ENCODE assay signal across 23 cellular contexts in the genomic region with DNA sequence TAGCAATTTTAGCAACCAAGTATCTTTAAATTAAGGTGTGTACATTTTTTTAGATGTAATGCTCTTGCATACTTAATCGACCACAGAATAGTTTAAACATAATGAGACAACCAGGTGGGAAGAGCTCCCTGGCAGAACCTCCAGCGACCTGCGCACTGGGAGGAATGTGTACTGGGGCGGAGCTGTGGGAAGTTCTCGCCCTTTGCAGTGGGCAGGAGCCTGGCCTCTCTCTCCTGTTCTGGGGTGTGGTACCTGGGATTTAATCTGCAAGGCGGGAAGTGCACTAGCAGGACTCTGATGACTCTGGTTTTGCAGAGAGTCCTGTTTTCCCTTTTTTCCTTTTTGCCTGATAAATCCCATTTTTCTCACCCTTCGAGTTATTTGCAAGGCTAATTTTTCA.
"Had no signal": no experiment of that assay in that cellular context is flagged by ENCODE, and none has a peak within 500 bp of the region (broad histone marks: within the 10 kb centered on the region; RNA-seq: fewer than 3 reads in every experiment).

No MANE protein-coding gene starts in this region.

- H3K9me3 ChIP-seq: breast epithelium, esophagus muscularis mucosa, lower lobe of right lung, thoracic aorta, uterus had no signal

- H3K27ac ChIP-seq: breast epithelium, esophagus muscularis mucosa, left lung, lower lobe of right lung, neural progenitor cell, spleen, thoracic aorta, uterus had no signal

- H3K27me3 ChIP-seq: breast epithelium, left lung, neural progenitor cell, uterus had no signal

- ATAC-seq: activated CD4-positive, alpha-beta T cell treated with anti-CD3 and anti-CD28 coated beads for 36 hours; activated CD8-positive, alpha-beta memory T cell treated with anti-CD3 and anti-CD28 coated beads, Interleukin-2, amount 10 ng/mL, durations not matched to agents 7 days and 5 days; activated CD8-positive, alpha-beta T cell treated with anti-CD3 and anti-CD28 coated beads, Interleukin-2, amount 10 ng/mL, durations not matched to agents 7 days and 5 days; activated naive CD8-positive, alpha-beta T cell treated with anti-CD3 and anti-CD28 coated beads, Interleukin-2, amount 50 U/mL, for 24 hours; left lung; lower lobe of right lung; natural killer cell; right cardiac atrium; stimulated activated naive CD8-positive, alpha-beta T cell treated with anti-CD3 and anti-CD28 coated beads, Interleukin-15, Interleukin-2, amounts not matched to agents 100 U/mL and 50 U/mL, for 24 hours had no signal

- H3K36me3 ChIP-seq: breast epithelium, esophagus muscularis mucosa, left lung, lower lobe of right lung, neural progenitor cell, spleen, thoracic aorta, uterus had no signal

- H3K4me1 ChIP-seq: breast epithelium, esophagus muscularis mucosa, left lung, lower lobe of right lung, neural progenitor cell, spleen, uterus had no signal

- H3K4me3 ChIP-seq: breast epithelium, esophagus muscularis mucosa, left lung, lower lobe of right lung, neural progenitor cell, spleen, thoracic aorta, uterus had no signal

- DNase-seq: activated CD4-positive, alpha-beta T cell treated with anti-CD3 and anti-CD28 coated beads for 36 hours; activated CD4-positive, CD25-positive, alpha-beta regulatory T cell; activated CD8-positive, alpha-beta memory T cell treated with anti-CD3 and anti-CD28 coated beads, Interleukin-2, amount 10 ng/mL, durations not matched to agents 7 days and 5 days; activated CD8-positive, alpha-beta T cell treated with anti-CD3 and anti-CD28 coated beads, Interleukin-2, amount 10 ng/mL, durations not matched to agents 7 days and 5 days; activated naive CD8-positive, alpha-beta T cell treated with anti-CD3 and anti-CD28 coated beads, Interleukin-2, amount 50 U/mL, for 24 hours; activated T-cell treated with anti-CD3 and anti-CD28 coated beads, Interleukin-2, amount 50 U/mL, for 48 hours; amygdala; central memory CD4-positive, alpha-beta T cell; kidney glomerular epithelial cell; left lung; lower lobe of right lung; mesenchymal stem cell; natural killer cell; occipital lobe; posterior cingulate gyrus; right cardiac atrium; spleen; stimulated activated naive CD8-positive, alpha-beta T cell treated with anti-CD3 and anti-CD28 coated beads, Interleukin-15, Interleukin-2, amounts not matched to agents 100 U/mL and 50 U/mL, for 24 hours; uterus had no signal
